Comparison of ENCODE assay signal across 21 cellular contexts in genomic region chr16:9344508-9344907, GRCh38.
DNase-seq lines count a peak whose midpoint lies in the region; ATAC-seq, FAIRE-seq and TF ChIP-seq lines count a peak whose summit lies in the region.
"Had no signal": no experiment of that assay in that cellular context is flagged by ENCODE, and none has a peak within 500 bp of the region (broad histone marks: within the 10 kb centered on the region; RNA-seq: fewer than 3 reads in every experiment).

No MANE protein-coding gene starts in this region.

- TF ChIP-seq CTCF in HepG2 (CRISPR knock-in tag; IDR thresholded peaks at IDR 0.05) = no peak
- TF ChIP-seq CTCF in right lobe of liver (IDR thresholded peaks at IDR 0.05) = no peak
- no peak for TF ChIP-seq CTCF in upper lobe of right lung (IDR thresholded peaks at IDR 0.05)

- no TSS peak for BruUV-seq in HepG2 (replicated peaks; lab: Mats Ljungman, UMichigan)

- H3K27me3 Mint-ChIP-seq in activated naive CD8-positive, alpha-beta T cell treated with anti-CD3 and anti-CD28 coated beads for 36 hours = peaks cover 3% of the 10 kb centered on the region
- H3K27me3 Mint-ChIP-seq: CD4-positive, CD25-positive, alpha-beta regulatory T cell had no signal

- POLR2A ChIA-PET in HepG2 (lab: Yijun Ruan, JAX) = no interaction called here

- H3K9me3 ChIP-seq in HepG2 (ENCODE audit: low read length) (peaks cover 10% of the 10 kb centered on the region), right lobe of liver (no peaks in the 10 kb centered on the region), upper lobe of right lung (no peaks in the 10 kb centered on the region)
- H3K9me3 ChIP-seq: Caco-2 had no signal

- TF ChIP-seq POLR2A in HepG2 (IDR thresholded peaks at IDR 0.05; ENCODE audit: insufficient read depth in 1 of 2, low read depth in 2 of 2, low read length in 2 of 2) (no peak), right lobe of liver (IDR thresholded peaks at IDR 0.05) (no peak)

- in situ Hi-C loops in HepG2 (cut with HindIII; ENCODE audit: extremely low pct_ligation_motif_present, low pct_unique_long_range_greater_than_20kb) = no loop called here

- FAIRE-seq in HepG2 (lab: Jason Lieb, UNC) = no peak
- FAIRE-seq: A204.1, G401.6, GM12892, H1 had no signal

- no peak for TF ChIP-seq RAD21 in HepG2 (CRISPR knock-in tag; IDR thresholded peaks at IDR 0.05)

- no peaks in the 10 kb centered on the region for H3K4me1 Mint-ChIP-seq in activated naive CD8-positive, alpha-beta T cell treated with anti-CD3 and anti-CD28 coated beads for 36 hours
- H3K4me1 Mint-ChIP-seq: B cell; CD4-positive, CD25-positive, alpha-beta regulatory T cell had no signal

- H3K36me3 ChIP-seq in HepG2 (replicated peaks in 1 of 2; ENCODE audit: control insufficient read depth in 1 of 2, insufficient read depth in 2 of 2, low read length in 2 of 2) (no peaks in the 10 kb centered on the region), right lobe of liver (no peaks in the 10 kb centered on the region), upper lobe of right lung (no peaks in the 10 kb centered on the region)
- H3K36me3 ChIP-seq: BLaER1 had no signal

- WGBS in HepG2 (ENCODE audit: low lambda C conversion rate) = 29% methylated on average over 4 of the region's 4 CpGs
- 62% methylated on average over 4 of the region's 4 CpGs for WGBS in right lobe of liver (ENCODE audit: insufficient coverage, low coverage, low lambda C conversion rate, missing lambda C conversion rate)

- H3K4me3 ChIP-seq in HepG2 (replicated peaks in 1 of 3; ENCODE audit: insufficient read depth in 1 of 3, low read depth in 2 of 3, low read length in 3 of 3) (no peak overlapping the region), right lobe of liver (no peak overlapping the region), upper lobe of right lung (no peak overlapping the region)
- H3K4me3 ChIP-seq: BLaER1 had no signal

- H3K27ac ChIP-seq in HepG2 (ENCODE audit: extremely low read length, insufficient read depth, low read length) (no peak overlapping the region), right lobe of liver (no peak overlapping the region), upper lobe of right lung (no peak overlapping the region)
- H3K27ac ChIP-seq: 22Rv1, BLaER1, C4-2B had no signal

- H3K4me3 Mint-ChIP-seq in activated naive CD8-positive, alpha-beta T cell treated with anti-CD3 and anti-CD28 coated beads for 36 hours = no peak overlapping the region
- H3K4me3 Mint-ChIP-seq: B cell; CD4-positive, CD25-positive, alpha-beta regulatory T cell; CD8-positive, alpha-beta T cell had no signal

- DNase-seq in HepG2 (ENCODE audit: low spot score) (no peak), right lobe of liver (no peak), medulla oblongata (ENCODE audit: extremely low spot score) (peak; percentile 33), upper lobe of right lung (no peak)
- no peak for DNase-seq in activated naive CD8-positive, alpha-beta T cell treated with anti-CD3 and anti-CD28 coated beads for 36 hours
- DNase-seq: Caco-2; CD4-positive, CD25-positive, alpha-beta regulatory T cell; CD8-positive, alpha-beta T cell; DMS153; DND-41; H7; HCEC 1CT had no signal

- H3K36me3 Mint-ChIP-seq in activated naive CD8-positive, alpha-beta T cell treated with anti-CD3 and anti-CD28 coated beads for 36 hours = no peaks in the 10 kb centered on the region
- H3K36me3 Mint-ChIP-seq: CD4-positive, CD25-positive, alpha-beta regulatory T cell; CD8-positive, alpha-beta T cell had no signal

- no peaks in the 10 kb centered on the region; a peak in 2 of 5 replicates for H3K27me3 ChIP-seq in HepG2 (ENCODE audit: control insufficient read depth in 1 of 2, insufficient read depth in 2 of 2, low read length in 2 of 2)
- no peaks in the 10 kb centered on the region for H3K27me3 ChIP-seq in right lobe of liver
- no peaks in the 10 kb centered on the region for H3K27me3 ChIP-seq in upper lobe of right lung
- H3K27me3 ChIP-seq: BLaER1 had no signal

- CTCF ChIA-PET in HepG2 (lab: Yijun Ruan, JAX; ENCODE audit: low intra/inter-chr PET ratio, low total read pairs) = no interaction called here

- no peak overlapping the region for H3K4me2 ChIP-seq in HepG2 (ENCODE audit: low read depth, low read length)
- H3K4me2 ChIP-seq: BLaER1 had no signal

- H3K79me2 ChIP-seq in HepG2 (ENCODE audit: insufficient read depth, low read length) = no peaks in the 10 kb centered on the region

- intact Hi-C loops in HepG2 (cut with micrococcal nuclease; ENCODE audit: unreplicated experiment) (no loop called here), right lobe of liver (cut with DNase I) (no loop called here), upper lobe of right lung (cut with DNase I) (no loop called here)

- ATAC-seq in HepG2 (no peak), right lobe of liver (no peak), upper lobe of right lung (peak; percentile 40), HG02759 (IDR thresholded peaks at IDR 0.05; ENCODE audit: unreplicated experiment) (no peak)
- ATAC-seq: CD8-positive, alpha-beta T cell had no signal

- no peaks in the 10 kb centered on the region for H3K4me1 ChIP-seq in HepG2 (ENCODE audit: insufficient read depth, low read length)
- no peaks in the 10 kb centered on the region for H3K4me1 ChIP-seq in right lobe of liver
- no peaks in the 10 kb centered on the region for H3K4me1 ChIP-seq in upper lobe of right lung
- H3K4me1 ChIP-seq: BLaER1, Caco-2 had no signal

- H3K9ac ChIP-seq in HepG2 (ENCODE audit: insufficient read depth, low read depth, low read length) = no peak overlapping the region
- H3K9ac ChIP-seq: BLaER1 had no signal

- no peaks in the 10 kb centered on the region for H4K20me1 ChIP-seq in HepG2 (ENCODE audit: insufficient read depth, low read length)
- H4K20me1 ChIP-seq: BLaER1 had no signal

- TF ChIP-seq EP300 in HepG2 (IDR thresholded peaks at IDR 0.05; ENCODE audit: low read depth in 2 of 2, low read length in 2 of 2) = no peak
- TF ChIP-seq EP300 in HepG2 (CRISPR knock-in tag; IDR thresholded peaks at IDR 0.05; ENCODE audit: borderline replicate concordance) = no peak

- H3K27ac Mint-ChIP-seq in activated naive CD8-positive, alpha-beta T cell treated with anti-CD3 and anti-CD28 coated beads for 36 hours = no peak overlapping the region
- H3K27ac Mint-ChIP-seq: B cell; CD4-positive, CD25-positive, alpha-beta regulatory T cell; CD8-positive, alpha-beta T cell had no signal

- H2AFZ ChIP-seq in HepG2 (ENCODE audit: low read length) = no peak overlapping the region

- H3K9me3 Mint-ChIP-seq in activated naive CD8-positive, alpha-beta T cell treated with anti-CD3 and anti-CD28 coated beads for 36 hours = peaks cover 15% of the 10 kb centered on the region

TF ChIP-seq in HepG2, 621 proteins besides CTCF, POLR2A, EP300 and RAD21:
- no peak for TF ChIP-seq MLXIP (CRISPR knock-in tag; IDR thresholded peaks at IDR 0.05; ENCODE audit: borderline replicate concordance)
- no peak for TF ChIP-seq ZEB1 (IDR thresholded peaks at IDR 0.05; ENCODE audit: insufficient replicate concordance, low read depth)
- TF ChIP-seq ERF (CRISPR knock-in tag; IDR thresholded peaks at IDR 0.05) = no peak
- no peak for TF ChIP-seq RORA (CRISPR knock-in tag; IDR thresholded peaks at IDR 0.05)
- peak; percentile 6 for TF ChIP-seq SRSF9 (IDR thresholded peaks at IDR 0.05; ENCODE audit: borderline replicate concordance, insufficient read depth, low read depth, low read length, poor library complexity, severe bottlenecking)
